ENCODE assay signal across 35 cellular contexts in genomic region chr11:118947091-118947490, GRCh38. TPM values are rescaled to one million over a fixed set of nuclear protein-coding genes. Genes with fewer than 3 reads are reported as not detected.
"Had no signal": no experiment of that assay in that cellular context is flagged by ENCODE, and none has a peak within 500 bp of the region (broad histone marks: within the 10 kb centered on the region; RNA-seq: fewer than 3 reads in every experiment).

No MANE protein-coding gene starts in this region.

- H3K27me3 Mint-ChIP-seq: activated CD8-positive, alpha-beta T cell treated with anti-CD3 and anti-CD28 coated beads for 36 hours; activated naive CD4-positive, alpha-beta T cell treated with anti-CD3 and anti-CD28 coated beads, Interleukin-2, amount 50 U/mL, for 24 hours; activated naive CD8-positive, alpha-beta T cell treated with anti-CD3 and anti-CD28 coated beads for 36 hours; activated naive CD8-positive, alpha-beta T cell treated with anti-CD3 and anti-CD28 coated beads, Interleukin-2, amount 50 U/mL, for 24 hours had no signal

- ATAC-seq: activated CD4-positive, CD25-positive, alpha-beta regulatory T cell treated with anti-CD3 and anti-CD28 coated beads, Interleukin-2, amount 50 U/mL, for 24 hours; activated CD8-positive, alpha-beta T cell treated with anti-CD3 and anti-CD28 coated beads for 36 hours; activated naive CD8-positive, alpha-beta T cell treated with anti-CD3 and anti-CD28 coated beads, Interleukin-2, amount 50 U/mL, for 24 hours; activated T-cell treated with anti-CD3 and anti-CD28 coated beads, Interleukin-2, amount 50 U/mL, for 4 hours; activated T-helper 17 cell treated with anti-CD3 and anti-CD28 coated beads, Interleukin-2, amount 50 U/mL, for 72 hours; body of pancreas; effector memory CD8-positive, alpha-beta T cell; foreskin keratinocyte; gastrocnemius medialis; heart left ventricle; T-helper 17 cell had no signal

- H3K9me3 Mint-ChIP-seq: activated B cell treated with CpG ODN at 0.5 μM for 24 hours; activated CD8-positive, alpha-beta T cell treated with anti-CD3 and anti-CD28 coated beads for 36 hours; activated naive CD4-positive, alpha-beta T cell treated with anti-CD3 and anti-CD28 coated beads for 36 hours; activated naive CD4-positive, alpha-beta T cell treated with anti-CD3 and anti-CD28 coated beads, Interleukin-2, amount 50 U/mL, for 24 hours; activated naive CD8-positive, alpha-beta T cell treated with anti-CD3 and anti-CD28 coated beads for 36 hours; activated naive CD8-positive, alpha-beta T cell treated with anti-CD3 and anti-CD28 coated beads, Interleukin-2, amount 50 U/mL, for 24 hours; activated T-cell treated with anti-CD3 and anti-CD28 coated beads, Interleukin-2, amount 50 U/mL, for 4 hours; activated T-helper 17 cell treated with anti-CD3 and anti-CD28 coated beads, Interleukin-2, amount 50 U/mL, for 72 hours; effector memory CD8-positive, alpha-beta T cell; T-helper 2 cell treated with Interferon-gamma antibody and Interleukin-4, amounts not matched to agents 5 μg/mL and 100 μg/mL, for 36 hours had no signal

- H3K4me1 Mint-ChIP-seq: activated B cell treated with CpG ODN at 0.5 μM for 24 hours had no signal

- H3K4me3 Mint-ChIP-seq: activated B cell treated with CpG ODN at 0.5 μM for 24 hours; activated CD8-positive, alpha-beta T cell treated with anti-CD3 and anti-CD28 coated beads for 36 hours; activated naive CD4-positive, alpha-beta T cell treated with anti-CD3 and anti-CD28 coated beads for 36 hours; activated naive CD4-positive, alpha-beta T cell treated with anti-CD3 and anti-CD28 coated beads, Interleukin-2, amount 50 U/mL, for 24 hours; activated naive CD8-positive, alpha-beta T cell treated with anti-CD3 and anti-CD28 coated beads for 36 hours; activated naive CD8-positive, alpha-beta T cell treated with anti-CD3 and anti-CD28 coated beads, Interleukin-2, amount 50 U/mL, for 24 hours; activated T-cell treated with anti-CD3 and anti-CD28 coated beads, Interleukin-2, amount 50 U/mL, for 4 hours; activated T-helper 17 cell treated with anti-CD3 and anti-CD28 coated beads, Interleukin-2, amount 50 U/mL, for 72 hours; effector memory CD8-positive, alpha-beta T cell; T-helper 17 cell; T-helper 2 cell treated with Interferon-gamma antibody and Interleukin-4, amounts not matched to agents 5 μg/mL and 100 μg/mL, for 36 hours had no signal

- H3K4me3 ChIP-seq: adrenal gland, body of pancreas, esophagus muscularis mucosa, gastrocnemius medialis, heart left ventricle had no signal

- H3K27ac ChIP-seq: adrenal gland, body of pancreas, esophagus muscularis mucosa, foreskin keratinocyte, gastrocnemius medialis, heart left ventricle, WERI-Rb-1 had no signal

- H3K27me3 ChIP-seq: adrenal gland, body of pancreas, esophagus muscularis mucosa, foreskin keratinocyte, gastrocnemius medialis had no signal

- DNase-seq: activated B cell treated with CpG ODN at 0.5 μM for 24 hours; activated CD4-positive, alpha-beta T cell treated with anti-CD3 and anti-CD28 coated beads for 48 hours; activated CD4-positive, alpha-beta T cell treated with anti-CD3 and anti-CD28 coated beads, Interleukin-2, amount 50 U/mL, for 1 hour; activated CD4-positive, alpha-beta T cell treated with anti-CD3 and anti-CD28 coated beads, Interleukin-2, amount 50 U/mL, for 48 hours; activated CD8-positive, alpha-beta memory T cell treated with anti-CD3 and anti-CD28 coated beads for 24 hours; activated CD8-positive, alpha-beta T cell treated with anti-CD3 and anti-CD28 coated beads for 36 hours; activated effector memory CD4-positive, alpha-beta T cell treated with Interleukin-2 at 50 U/mL for 16 hours; activated naive CD4-positive, alpha-beta T cell treated with anti-CD3 and anti-CD28 coated beads for 36 hours; activated naive CD8-positive, alpha-beta T cell treated with anti-CD3 and anti-CD28 coated beads for 36 hours; activated naive CD8-positive, alpha-beta T cell treated with anti-CD3 and anti-CD28 coated beads, Interleukin-2, amount 50 U/mL, for 24 hours; activated T-cell treated with anti-CD3 and anti-CD28 coated beads, Interleukin-2, amount 50 U/mL, for 4 hours; adrenal gland; amygdala; body of pancreas; caudate nucleus; cortex of kidney; dermis blood vessel endothelial cell; effector CD4-positive, alpha-beta T cell; effector memory CD8-positive, alpha-beta T cell; erythroblast; foreskin keratinocyte; gastrocnemius medialis; glutamatergic neuron; heart left ventricle; T-helper 17 cell; T1000; WERI-Rb-1 had no signal

- H3K36me3 Mint-ChIP-seq: activated naive CD4-positive, alpha-beta T cell treated with anti-CD3 and anti-CD28 coated beads, Interleukin-2, amount 50 U/mL, for 24 hours; activated naive CD8-positive, alpha-beta T cell treated with anti-CD3 and anti-CD28 coated beads for 36 hours had no signal

- H3K4me1 ChIP-seq: adrenal gland, body of pancreas, esophagus muscularis mucosa, foreskin keratinocyte, gastrocnemius medialis, heart left ventricle had no signal

- H3K27ac Mint-ChIP-seq: activated B cell treated with CpG ODN at 0.5 μM for 24 hours; activated CD8-positive, alpha-beta T cell treated with anti-CD3 and anti-CD28 coated beads for 36 hours; activated naive CD4-positive, alpha-beta T cell treated with anti-CD3 and anti-CD28 coated beads for 36 hours; activated naive CD8-positive, alpha-beta T cell treated with anti-CD3 and anti-CD28 coated beads for 36 hours; activated naive CD8-positive, alpha-beta T cell treated with anti-CD3 and anti-CD28 coated beads, Interleukin-2, amount 50 U/mL, for 24 hours; activated T-helper 17 cell treated with anti-CD3 and anti-CD28 coated beads, Interleukin-2, amount 50 U/mL, for 72 hours; effector memory CD8-positive, alpha-beta T cell; T-helper 17 cell; T-helper 2 cell treated with Interferon-gamma antibody and Interleukin-4, amounts not matched to agents 5 μg/mL and 100 μg/mL, for 36 hours had no signal

- H3K36me3 ChIP-seq: adrenal gland, esophagus muscularis mucosa, gastrocnemius medialis, heart left ventricle, WERI-Rb-1 had no signal

- FAIRE-seq: colon had no signal

- H3K9me3 ChIP-seq: adrenal gland, body of pancreas, esophagus muscularis mucosa, gastrocnemius medialis, heart left ventricle had no signal

RNA-seq across cellular contexts. Expression of gene UPK2, which starts 9.0 kb away (rescaled TPM):
- total RNA-seq: activated T-cell treated with anti-CD3 and anti-CD28 coated beads, Interleukin-2, amount 50 U/mL, for 4 hours; adrenal gland; aorta; body of pancreas; dermis blood vessel endothelial cell; esophagus muscularis mucosa; gastrocnemius medialis; heart left ventricle; T-helper 17 cell had no signal
- polyA plus RNA-seq: aorta, heart left ventricle had no signal

RNA-seq across cellular contexts. Expression of gene FOXR1, which starts 24.5 kb away (rescaled TPM):
- total RNA-seq: activated B cell treated with CpG ODN at 0.5 μM for 24 hours; activated CD8-positive, alpha-beta T cell treated with anti-CD3 and anti-CD28 coated beads for 36 hours; activated naive CD4-positive, alpha-beta T cell treated with anti-CD3 and anti-CD28 coated beads for 36 hours; activated naive CD8-positive, alpha-beta T cell treated with anti-CD3 and anti-CD28 coated beads for 36 hours; activated T-cell treated with anti-CD3 and anti-CD28 coated beads, Interleukin-2, amount 50 U/mL, for 4 hours; adrenal gland; aorta; body of pancreas; chondrocyte; dermis blood vessel endothelial cell; esophagus muscularis mucosa; foreskin keratinocyte; gastrocnemius medialis; heart left ventricle; T-helper 17 cell had no signal
- polyA plus RNA-seq: adrenal gland, aorta, foreskin keratinocyte, heart left ventricle had no signal
